In the genomic region with DNA sequence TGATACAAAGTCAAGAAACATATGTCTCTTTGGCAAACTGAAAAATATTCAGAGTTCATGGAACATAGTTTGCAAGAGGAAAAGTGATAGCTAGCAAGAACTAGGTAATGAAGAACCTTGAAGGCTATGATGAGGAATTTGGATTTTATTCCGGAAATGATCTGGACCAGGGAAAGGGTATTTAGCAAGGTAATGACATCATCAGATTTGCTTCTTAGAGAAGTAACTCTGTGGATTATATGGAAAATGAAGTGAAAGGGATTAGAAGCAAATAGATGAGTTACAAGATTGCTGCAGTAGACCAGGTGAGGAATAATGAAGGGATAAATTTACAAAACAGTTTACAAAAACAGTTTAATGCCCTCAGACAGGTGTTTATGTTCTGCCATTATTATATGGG, we compare ENCODE assay signal across 21 cellular contexts.
DNase-seq lines count a peak whose midpoint lies in the region; ATAC-seq, FAIRE-seq and TF ChIP-seq lines count a peak whose summit lies in the region.
"Had no signal": no experiment of that assay in that cellular context is flagged by ENCODE, and none has a peak within 500 bp of the region (broad histone marks: within the 10 kb centered on the region; RNA-seq: fewer than 3 reads in every experiment).

No MANE protein-coding gene starts in this region.

- FAIRE-seq in HepG2 (lab: Jason Lieb, UNC), result no peak
- peak; percentile 53 for FAIRE-seq in keratinocyte (lab: Jason Lieb, UNC)
- FAIRE-seq: G401.6, GM12891, GM19239 had no signal

- H2AFZ ChIP-seq in HepG2 (ENCODE audit: low read length) (no peak overlapping the region), keratinocyte (ENCODE audit: control insufficient read depth, low read length) (no peak overlapping the region)

- no peak overlapping the region for H3K27ac Mint-ChIP-seq in activated CD4-positive, alpha-beta T cell treated with anti-CD3 and anti-CD28 coated beads, Interleukin-2, amount 10 ng/mL, durations not matched to agents 24 days and 14 days
- H3K27ac Mint-ChIP-seq: CD14-positive monocyte; CD4-positive, alpha-beta memory T cell; CD4-positive, CD25-positive, alpha-beta regulatory T cell; CD8-positive, alpha-beta memory T cell had no signal

- no peaks in the 10 kb centered on the region for H3K36me3 Mint-ChIP-seq in activated CD4-positive, alpha-beta T cell treated with anti-CD3 and anti-CD28 coated beads, Interleukin-2, amount 10 ng/mL, durations not matched to agents 24 days and 14 days (ENCODE audit: low read depth)
- H3K36me3 Mint-ChIP-seq: CD14-positive monocyte; CD4-positive, alpha-beta memory T cell; CD4-positive, CD25-positive, alpha-beta regulatory T cell; CD8-positive, alpha-beta memory T cell had no signal

- TF ChIP-seq RAD21 in HepG2 (CRISPR knock-in tag; IDR thresholded peaks at IDR 0.05), result no peak

- no peak for DNase-seq in HepG2 (ENCODE audit: low spot score)
- no peak for DNase-seq in right lobe of liver
- DNase-seq in keratinocyte (ENCODE audit: low read depth, low spot score), result no peak
- no peak for DNase-seq in transverse colon
- no peak for DNase-seq in activated CD4-positive, alpha-beta T cell treated with anti-CD3 and anti-CD28 coated beads, Interleukin-2, amount 10 ng/mL, durations not matched to agents 24 days and 14 days
- DNase-seq: ACHN; BE2C; C1 segment of cervical spinal cord; CD4-positive, alpha-beta memory T cell; CD4-positive, CD25-positive, alpha-beta regulatory T cell; CD8-positive, alpha-beta memory T cell; COR-L47; DMS79 treated with DMSO at 0.1 percent for 48 hours; GF-D8 had no signal

- intact Hi-C loops in HepG2 (cut with micrococcal nuclease; ENCODE audit: unreplicated experiment) (no loop called here), right lobe of liver (cut with DNase I) (no loop called here), transverse colon (cut with DNase I; ENCODE audit: low total_unique reads) (no loop called here)
- intact Hi-C loops in activated CD4-positive, alpha-beta T cell treated with anti-CD3 and anti-CD28 coated beads, Interleukin-2, amount 10 ng/mL, durations not matched to agents 24 days and 14 days (cut with micrococcal nuclease), result no loop called here

- TF ChIP-seq EP300 in HepG2 (IDR thresholded peaks at IDR 0.05; ENCODE audit: low read depth in 2 of 2, low read length in 2 of 2) (no peak), HepG2 (CRISPR knock-in tag; IDR thresholded peaks at IDR 0.05; ENCODE audit: borderline replicate concordance) (no peak), transverse colon (IDR thresholded peaks at IDR 0.05; ENCODE audit: low read depth) (no peak)

- dilution Hi-C loops in keratinocyte (cut with MboI; ENCODE audit: extremely low pct_ligation_motif_present, low sequenced_read_pairs), result loop anchor here (5.0 kb wide), 1 partner anchor 39 kb away; no protein-coding TSS in a partner anchor

- H3K4me2 ChIP-seq in HepG2 (ENCODE audit: low read depth, low read length) (no peak overlapping the region), keratinocyte (ENCODE audit: control insufficient read depth, extremely low read depth, insufficient read depth, low read depth, low read length) (no peak overlapping the region)
- H3K4me2 ChIP-seq: BLaER1 had no signal

- ATAC-seq in HepG2, result no peak
- no peak for ATAC-seq in right lobe of liver

- H3K9ac ChIP-seq in HepG2 (ENCODE audit: insufficient read depth, low read depth, low read length) (no peak overlapping the region), keratinocyte (ENCODE audit: control insufficient read depth, extremely low read depth, insufficient read depth, low read length) (no peak overlapping the region)
- H3K9ac ChIP-seq: BLaER1 had no signal

- no peaks in the 10 kb centered on the region for H3K27me3 ChIP-seq in HepG2 (ENCODE audit: control insufficient read depth in 1 of 2, insufficient read depth in 2 of 2, low read length in 2 of 2)
- no peaks in the 10 kb centered on the region for H3K27me3 ChIP-seq in right lobe of liver
- no peaks in the 10 kb centered on the region for H3K27me3 ChIP-seq in keratinocyte (ENCODE audit: control insufficient read depth, extremely low read depth, insufficient read depth, low read length)
- H3K27me3 ChIP-seq in transverse colon, result no peaks in the 10 kb centered on the region
- H3K27me3 ChIP-seq: BE2C, BLaER1 had no signal

- H3K4me3 Mint-ChIP-seq in activated CD4-positive, alpha-beta T cell treated with anti-CD3 and anti-CD28 coated beads, Interleukin-2, amount 10 ng/mL, durations not matched to agents 24 days and 14 days, result no peak overlapping the region
- H3K4me3 Mint-ChIP-seq: CD14-positive monocyte; CD4-positive, alpha-beta memory T cell; CD4-positive, CD25-positive, alpha-beta regulatory T cell; CD8-positive, alpha-beta memory T cell had no signal

- no peak overlapping the region for H3K4me3 ChIP-seq in HepG2 (replicated peaks in 1 of 3; ENCODE audit: insufficient read depth in 1 of 3, low read depth in 2 of 3, low read length in 3 of 3)
- H3K4me3 ChIP-seq in right lobe of liver, result no peak overlapping the region
- H3K4me3 ChIP-seq in HEK293 (ENCODE audit: low read depth, low read length), result no peak overlapping the region
- no peak overlapping the region for H3K4me3 ChIP-seq in keratinocyte (ENCODE audit: control insufficient read depth in 2 of 3, extremely low read depth in 1 of 3, insufficient read depth in 2 of 3, low read depth in 1 of 3, low read length in 3 of 3)
- no peak overlapping the region for H3K4me3 ChIP-seq in transverse colon
- H3K4me3 ChIP-seq: BLaER1 had no signal

- TF ChIP-seq POLR2A in HepG2 (IDR thresholded peaks at IDR 0.05; ENCODE audit: insufficient read depth in 1 of 2, low read depth in 2 of 2, low read length in 2 of 2) (no peak), right lobe of liver (IDR thresholded peaks at IDR 0.05) (no peak), transverse colon (IDR thresholded peaks at IDR 0.05) (no peak)

- 100% methylated on average over 1 of the region's 1 CpG for WGBS in HepG2 (ENCODE audit: low lambda C conversion rate)
- WGBS in right lobe of liver (ENCODE audit: insufficient coverage, low coverage, low lambda C conversion rate, missing lambda C conversion rate), result 86% methylated on average over 1 of the region's 1 CpG
- WGBS in transverse colon (ENCODE audit: low coverage in 1 of 2), 2 donors, result 87 to 95% methylated on average over 1 of the region's 1 CpG

- BruUV-seq in HepG2 (replicated peaks; lab: Mats Ljungman, UMichigan), result no TSS peak

- H3K9me3 Mint-ChIP-seq in activated CD4-positive, alpha-beta T cell treated with anti-CD3 and anti-CD28 coated beads, Interleukin-2, amount 10 ng/mL, durations not matched to agents 24 days and 14 days, result no peaks in the 10 kb centered on the region
- H3K9me3 Mint-ChIP-seq: CD14-positive monocyte; CD8-positive, alpha-beta memory T cell had no signal

- H3K4me1 ChIP-seq in HepG2 (ENCODE audit: insufficient read depth, low read length), result no peaks in the 10 kb centered on the region
- H3K4me1 ChIP-seq in right lobe of liver, result no peaks in the 10 kb centered on the region
- H3K4me1 ChIP-seq in HEK293 (ENCODE audit: control insufficient read depth, insufficient read depth, low read length), result 0 out of 2 replicates have a peak, but pooled peaks cover 3% of the 10 kb centered on the region
- peaks cover 16% of the 10 kb centered on the region for H3K4me1 ChIP-seq in keratinocyte (ENCODE audit: control insufficient read depth, extremely low read depth, insufficient read depth, low read length)
- H3K4me1 ChIP-seq in transverse colon, result no peaks in the 10 kb centered on the region
- H3K4me1 ChIP-seq: BE2C, BLaER1 had no signal

- H3K79me2 ChIP-seq in HepG2 (ENCODE audit: insufficient read depth, low read length), result no peaks in the 10 kb centered on the region
- peaks cover 13% of the 10 kb centered on the region for H3K79me2 ChIP-seq in keratinocyte (ENCODE audit: control insufficient read depth, insufficient read depth, low read length)

- H3K9me3 ChIP-seq in HepG2 (ENCODE audit: low read length), result no peaks in the 10 kb centered on the region
- no peaks in the 10 kb centered on the region for H3K9me3 ChIP-seq in right lobe of liver
- H3K9me3 ChIP-seq in HEK293 (ENCODE audit: control insufficient read depth, insufficient read depth, low read depth, low read length), result no peaks in the 10 kb centered on the region
- H3K9me3 ChIP-seq in keratinocyte (ENCODE audit: control insufficient read depth, low read depth, low read length), result no peaks in the 10 kb centered on the region
- H3K9me3 ChIP-seq in transverse colon, result no peaks in the 10 kb centered on the region
- H3K9me3 ChIP-seq: BE2C, BLaER1 had no signal

- H3K27me3 Mint-ChIP-seq in activated CD4-positive, alpha-beta T cell treated with anti-CD3 and anti-CD28 coated beads, Interleukin-2, amount 10 ng/mL, durations not matched to agents 24 days and 14 days, result no peaks in the 10 kb centered on the region

- H3K36me3 ChIP-seq in HepG2 (replicated peaks in 1 of 2; ENCODE audit: control insufficient read depth in 1 of 2, insufficient read depth in 2 of 2, low read length in 2 of 2), result no peaks in the 10 kb centered on the region
- no peaks in the 10 kb centered on the region for H3K36me3 ChIP-seq in right lobe of liver
- no peaks in the 10 kb centered on the region for H3K36me3 ChIP-seq in HEK293 (ENCODE audit: control insufficient read depth in 2 of 2, insufficient read depth in 1 of 2, low read length in 2 of 2)
- H3K36me3 ChIP-seq in keratinocyte (ENCODE audit: control insufficient read depth in 2 of 2, extremely low read depth in 1 of 2, insufficient read depth in 2 of 2, low read length in 2 of 2), result peaks cover 1 to 5% of the 10 kb centered on the region in 2 experiments
- no peaks in the 10 kb centered on the region for H3K36me3 ChIP-seq in transverse colon
- H3K36me3 ChIP-seq: BE2C, BLaER1 had no signal

- H3K27ac ChIP-seq in HepG2 (ENCODE audit: extremely low read length, insufficient read depth, low read length), result no peak overlapping the region
- no peak overlapping the region for H3K27ac ChIP-seq in right lobe of liver
- H3K27ac ChIP-seq in HEK293 (ENCODE audit: extremely low read depth, low read depth, low read length), result no peak overlapping the region
- no peak overlapping the region for H3K27ac ChIP-seq in keratinocyte (ENCODE audit: control insufficient read depth, insufficient read depth, low read length)
- H3K27ac ChIP-seq in transverse colon, result no peak overlapping the region
- H3K27ac ChIP-seq: 22Rv1, BLaER1 had no signal

- POLR2A ChIA-PET in HepG2 (lab: Yijun Ruan, JAX), result no interaction called here
- POLR2A ChIA-PET in HEK293 (lab: Yijun Ruan, JAX), result no interaction called here

- H3K4me1 Mint-ChIP-seq in activated CD4-positive, alpha-beta T cell treated with anti-CD3 and anti-CD28 coated beads, Interleukin-2, amount 10 ng/mL, durations not matched to agents 24 days and 14 days, result no peaks in the 10 kb centered on the region
- H3K4me1 Mint-ChIP-seq: CD14-positive monocyte; CD4-positive, alpha-beta memory T cell; CD4-positive, CD25-positive, alpha-beta regulatory T cell; CD8-positive, alpha-beta memory T cell had no signal

- no peaks in the 10 kb centered on the region for H4K20me1 ChIP-seq in HepG2 (ENCODE audit: insufficient read depth, low read length)
- H4K20me1 ChIP-seq in keratinocyte (ENCODE audit: control insufficient read depth, extremely low read depth, insufficient read depth, low read length), result no peaks in the 10 kb centered on the region
- H4K20me1 ChIP-seq: BLaER1 had no signal

- in situ Hi-C loops in HepG2 (cut with HindIII; ENCODE audit: extremely low pct_ligation_motif_present, low pct_unique_long_range_greater_than_20kb), result loop anchor here (10.0 kb wide), 1 partner anchor 214 kb away; no protein-coding TSS in a partner anchor
- in situ Hi-C loops in transverse colon (cut with MboI; ENCODE audit: low pct_ligation_motif_present in 1 of 4, low pct_unique_long_range_greater_than_20kb in 1 of 4, low sequenced_read_pairs in 3 of 4), result loop anchor here in 3 of 4 donors (10.0 to 25.0 kb wide), 2 partner anchors 214 to 254 kb away; no protein-coding TSS in a partner anchor

- CTCF ChIA-PET in HepG2 (lab: Yijun Ruan, JAX; ENCODE audit: low intra/inter-chr PET ratio, low total read pairs), result no interaction called here
- CTCF ChIA-PET in HEK293 (lab: Yijun Ruan, JAX), result interaction anchor here (0.7 to 1.2 kb wide), 2 partner anchors 9 to 211 kb away, joined by 3 to 5 read pairs; no protein-coding TSS in a partner anchor

- peaks cover 2% of the 10 kb centered on the region for H3K9me1 ChIP-seq in keratinocyte (ENCODE audit: control insufficient read depth, extremely low read depth, insufficient read depth, low read length)

- TF ChIP-seq CTCF in HepG2 (CRISPR knock-in tag; IDR thresholded peaks at IDR 0.05), result no peak
- no peak for TF ChIP-seq CTCF in right lobe of liver (IDR thresholded peaks at IDR 0.05)
- TF ChIP-seq CTCF in HEK293 (tag by site-specific recombination; IDR thresholded peaks at IDR 0.05), result no peak
- no peak for TF ChIP-seq CTCF in keratinocyte (optimal IDR thresholded peaks at IDR 0.05 in 1 of 3, IDR thresholded peaks at IDR 0.05 in 1 of 3, conservative IDR thresholded peaks at IDR 0.05 in 1 of 3; ENCODE audit: extremely low read depth in 1 of 3, insufficient read depth in 2 of 3, low read length in 3 of 3)
- no peak for TF ChIP-seq CTCF in transverse colon (IDR thresholded peaks at IDR 0.05)

Comparison
In these comparisons a context has a peak if more than half of its experiments do, and no peak if none do; other contexts are left out.
1. Of the 63 proteins assayed by ChIP-seq in both HepG2 and HEK293: peak only in HepG2: none; only in HEK293: ATF2; in both: none; in neither: 62.